In genomic region chr7:21276471-21277035, GRCh38 we compare ENCODE assay signal across 29 cellular contexts.
"Had no signal": no experiment of that assay in that cellular context is flagged by ENCODE, and none has a peak within 500 bp of the region (broad histone marks: within the 10 kb centered on the region; RNA-seq: fewer than 3 reads in every experiment).

No MANE protein-coding gene starts in this region.

- H3K9me3 ChIP-seq: adrenal gland, body of pancreas, heart left ventricle, pancreas, psoas muscle, sigmoid colon, stomach, thyroid gland, upper lobe of left lung, vagina had no signal

- H3K27me3 ChIP-seq: adrenal gland, body of pancreas, foreskin keratinocyte, heart left ventricle, pancreas, sigmoid colon, stomach, thyroid gland, upper lobe of left lung, vagina had no signal

- DNase-seq: activated B cell treated with CpG ODN at 0.5 μM for 24 hours; activated CD4-positive, alpha-beta T cell treated with anti-CD3 and anti-CD28 coated beads, Interleukin-2, amount 50 U/mL, for 4 hours; activated CD8-positive, alpha-beta memory T cell treated with anti-CD3 and anti-CD28 coated beads for 24 hours; activated effector memory CD4-positive, alpha-beta T cell treated with Interleukin-2 at 50 U/mL for 16 hours; activated naive CD4-positive, alpha-beta T cell treated with anti-CD3 and anti-CD28 coated beads for 36 hours; activated naive CD8-positive, alpha-beta T cell treated with anti-CD3 and anti-CD28 coated beads for 36 hours; adrenal gland; aorta; body of pancreas; effector memory CD4-positive, alpha-beta T cell; foreskin keratinocyte; heart left ventricle; hypothalamus; left ventricle myocardium superior; nucleus accumbens; pancreas; psoas muscle; sigmoid colon; small intestine; stimulated activated CD4-positive, alpha-beta T cell treated with anti-CD3 and anti-CD28 coated beads, Interleukin-1b, Interleukin-23, amount 100 ng/mL, for 48 hours; stimulated activated CD4-positive, alpha-beta T cell treated with anti-CD3 and anti-CD28 coated beads, Interleukin-4, amount 100 ng/mL, for 4 hours; stimulated activated CD8-positive, alpha-beta memory T cell treated with anti-CD3 and anti-CD28 coated beads, Interleukin-4, amount 100 ng/mL, for 48 hours; stimulated activated naive B cell treated with anti-CD40 and anti-IgM and Interleukin-4, amounts not matched to agents 10 μg/mL and 1 μg/mL and 100 μg/mL, for 72 hours; stomach; T-helper 2 cell; thyroid gland; upper lobe of left lung had no signal

- H3K4me1 ChIP-seq: adrenal gland, body of pancreas, foreskin keratinocyte, heart left ventricle, pancreas, psoas muscle, sigmoid colon, stomach, thyroid gland, upper lobe of left lung, vagina had no signal

- H3K36me3 Mint-ChIP-seq: activated naive CD8-positive, alpha-beta T cell treated with anti-CD3 and anti-CD28 coated beads for 36 hours; stimulated activated naive B cell treated with anti-CD40 and anti-IgM and Interleukin-4, amounts not matched to agents 10 μg/mL and 1 μg/mL and 100 μg/mL, for 72 hours had no signal

- H3K4me3 Mint-ChIP-seq: activated B cell treated with CpG ODN at 0.5 μM for 24 hours; activated naive CD4-positive, alpha-beta T cell treated with anti-CD3 and anti-CD28 coated beads for 36 hours; activated naive CD8-positive, alpha-beta T cell treated with anti-CD3 and anti-CD28 coated beads for 36 hours; stimulated activated naive B cell treated with anti-CD40 and anti-IgM and Interleukin-4, amounts not matched to agents 10 μg/mL and 1 μg/mL and 100 μg/mL, for 72 hours had no signal

- H3K4me3 ChIP-seq: adrenal gland, body of pancreas, heart left ventricle, pancreas, psoas muscle, sigmoid colon, stomach, thyroid gland, upper lobe of left lung, vagina had no signal

- H3K27ac ChIP-seq: adrenal gland, body of pancreas, foreskin keratinocyte, heart left ventricle, pancreas, psoas muscle, sigmoid colon, stomach, thyroid gland, upper lobe of left lung, vagina had no signal

- ATAC-seq: body of pancreas; esophagus mucosa; foreskin keratinocyte; heart left ventricle; left ventricle myocardium superior; pancreas; psoas muscle; stimulated activated naive B cell treated with anti-CD40 and anti-IgM and Interleukin-4, amounts not matched to agents 10 μg/mL and 1 μg/mL and 100 μg/mL, for 72 hours had no signal

- H3K27me3 Mint-ChIP-seq: activated B cell treated with CpG ODN at 0.5 μM for 24 hours; activated naive CD8-positive, alpha-beta T cell treated with anti-CD3 and anti-CD28 coated beads for 36 hours; stimulated activated naive B cell treated with anti-CD40 and anti-IgM and Interleukin-4, amounts not matched to agents 10 μg/mL and 1 μg/mL and 100 μg/mL, for 72 hours had no signal

- H3K4me1 Mint-ChIP-seq: activated B cell treated with CpG ODN at 0.5 μM for 24 hours had no signal

- H3K27ac Mint-ChIP-seq: activated B cell treated with CpG ODN at 0.5 μM for 24 hours; activated naive CD4-positive, alpha-beta T cell treated with anti-CD3 and anti-CD28 coated beads for 36 hours; activated naive CD8-positive, alpha-beta T cell treated with anti-CD3 and anti-CD28 coated beads for 36 hours; stimulated activated naive B cell treated with anti-CD40 and anti-IgM and Interleukin-4, amounts not matched to agents 10 μg/mL and 1 μg/mL and 100 μg/mL, for 72 hours had no signal

- H3K36me3 ChIP-seq: adrenal gland, heart left ventricle, pancreas, sigmoid colon, stomach, thyroid gland, upper lobe of left lung, vagina had no signal

- H3K9me3 Mint-ChIP-seq: activated naive CD4-positive, alpha-beta T cell treated with anti-CD3 and anti-CD28 coated beads for 36 hours; activated naive CD8-positive, alpha-beta T cell treated with anti-CD3 and anti-CD28 coated beads for 36 hours had no signal
